Comparison of ENCODE assay signal across 9 cellular contexts in genomic region chr19:6738726-6739389, GRCh38. TPM values are rescaled to one million over a fixed set of nuclear protein-coding genes. Genes with fewer than 3 reads are reported as not detected.
DNase-seq lines count a peak whose midpoint lies in the region; ATAC-seq and TF ChIP-seq lines count a peak whose summit lies in the region.
"Had no signal": no experiment of that assay in that cellular context is flagged by ENCODE, and none has a peak within 500 bp of the region (broad histone marks: within the 10 kb centered on the region; RNA-seq: fewer than 3 reads in every experiment).

No MANE protein-coding gene starts in this region.

- peaks cover 26% of the 10 kb centered on the region for H3K4me1 Mint-ChIP-seq in activated naive CD8-positive, alpha-beta T cell treated with anti-CD3 and anti-CD28 coated beads, Interleukin-2, amount 10 ng/mL, durations not matched to agents 7 days and 5 days

- H3K27me3 ChIP-seq in BLaER1: no peaks in the 10 kb centered on the region
- H3K27me3 ChIP-seq in MM.1S (replicated peaks; ENCODE audit: insufficient read depth, low read length): no peaks in the 10 kb centered on the region
- H3K27me3 ChIP-seq in iPS-15b (ENCODE audit: control insufficient read depth, insufficient read depth, low read length): no peaks in the 10 kb centered on the region
- peaks cover 0 to 15% (median 0%) of the 10 kb centered on the region in 7 donors for H3K27me3 ChIP-seq in spleen (replicated peaks in 1 of 7)

- peaks cover 8% of the 10 kb centered on the region for H3K36me3 Mint-ChIP-seq in activated naive CD8-positive, alpha-beta T cell treated with anti-CD3 and anti-CD28 coated beads, Interleukin-2, amount 10 ng/mL, durations not matched to agents 7 days and 5 days

- POLR2A ChIA-PET in activated naive CD8-positive, alpha-beta T cell treated with anti-CD3 and anti-CD28 coated beads, Interleukin-2, amount 10 ng/mL, durations not matched to agents 7 days and 5 days (lab: Charles Lee): interaction anchor here (1.0 to 4.3 kb wide), 15 partner anchors 22 to 222 kb away, joined by 3 to 23 read pairs (median 10); partner anchors contain the start of genes SH2D3A, TNFSF14 and VAV1

- H2AFZ ChIP-seq in MM.1S (ENCODE audit: low read length): peak overlapping the region; percentile 72

- TF ChIP-seq POLR2A in spleen (IDR thresholded peaks at IDR 0.05): no peak

- H3K27ac Mint-ChIP-seq in activated naive CD8-positive, alpha-beta T cell treated with anti-CD3 and anti-CD28 coated beads, Interleukin-2, amount 10 ng/mL, durations not matched to agents 7 days and 5 days: peak overlapping the region; percentile 100

- peak overlapping the region; percentile 98 for H3K4me3 Mint-ChIP-seq in activated naive CD8-positive, alpha-beta T cell treated with anti-CD3 and anti-CD28 coated beads, Interleukin-2, amount 10 ng/mL, durations not matched to agents 7 days and 5 days

- TF ChIP-seq CTCF in MM.1S (IDR thresholded peaks at IDR 0.05; ENCODE audit: low read length) (no peak), spleen (IDR thresholded peaks at IDR 0.05 in 8 of 11, conservative IDR thresholded peaks at IDR 0.05 in 3 of 11) (peak in 2 of 11 experiments; percentile 4 to 9)

- H3K9me2 ChIP-seq in MM.1S (replicated peaks; ENCODE audit: insufficient read depth, low read length): no peaks in the 10 kb centered on the region

- DNase-seq in MM.1S: peak; percentile 46
- peak; percentile 64 for DNase-seq in activated naive CD8-positive, alpha-beta T cell treated with anti-CD3 and anti-CD28 coated beads, Interleukin-2, amount 10 ng/mL, durations not matched to agents 7 days and 5 days
- peak; percentile 90 for DNase-seq in spleen

- H3K4me3 ChIP-seq in BLaER1 (peak overlapping the region; percentile 57), MM.1S (ENCODE audit: low read length) (peak overlapping the region; percentile 51), iPS-15b (ENCODE audit: low read depth, low read length) (peak overlapping the region; percentile 65), spleen (peak overlapping the region in 6 of 8 donors; percentile 9 to 90 (median 67))

- H3K4me2 ChIP-seq in BLaER1: peak overlapping the region; percentile 97
- H3K4me2 ChIP-seq in MM.1S (ENCODE audit: low read depth, low read length): peak overlapping the region; percentile 87

- H3F3A ChIP-seq in MM.1S (ENCODE audit: insufficient read depth, low read length): peaks cover 36% of the 10 kb centered on the region

- no peaks in the 10 kb centered on the region for H3K27me3 Mint-ChIP-seq in activated naive CD8-positive, alpha-beta T cell treated with anti-CD3 and anti-CD28 coated beads, Interleukin-2, amount 10 ng/mL, durations not matched to agents 7 days and 5 days

- peak overlapping the region; percentile 78 for H3K27ac ChIP-seq in BLaER1
- peak overlapping the region; percentile 65 for H3K27ac ChIP-seq in MM.1S (ENCODE audit: low read length)
- H3K27ac ChIP-seq in spleen: peak overlapping the region; percentile 84 to 99 (median 96)

- no peaks in the 10 kb centered on the region for H3K9me3 ChIP-seq in BLaER1
- no peaks in the 10 kb centered on the region for H3K9me3 ChIP-seq in MM.1S (replicated peaks; ENCODE audit: insufficient read depth, low read length)
- no peaks in the 10 kb centered on the region for H3K9me3 ChIP-seq in iPS-15b (ENCODE audit: control insufficient read depth, insufficient read depth, low read length)
- no peaks in the 10 kb centered on the region for H3K9me3 ChIP-seq in spleen

- no peaks in the 10 kb centered on the region for H3K9me3 Mint-ChIP-seq in activated naive CD8-positive, alpha-beta T cell treated with anti-CD3 and anti-CD28 coated beads, Interleukin-2, amount 10 ng/mL, durations not matched to agents 7 days and 5 days

- peaks cover 9% of the 10 kb centered on the region; the same call in 1 of the 2 replicates for H4K20me1 ChIP-seq in BLaER1
- H4K20me1 ChIP-seq in MM.1S (ENCODE audit: insufficient read depth, low read length): no peaks in the 10 kb centered on the region

- H3K79me2 ChIP-seq in MM.1S (ENCODE audit: low read length): peaks cover 44% of the 10 kb centered on the region

- H3K36me3 ChIP-seq in BLaER1 (peaks cover 15% of the 10 kb centered on the region), MM.1S (replicated peaks; ENCODE audit: insufficient read depth, low read length) (no peaks in the 10 kb centered on the region), iPS-15b (ENCODE audit: control insufficient read depth, insufficient read depth, low read length) (peaks cover 9% of the 10 kb centered on the region), spleen (peaks cover 0 to 32% (median 4%) of the 10 kb centered on the region in 6 donors)

- no peak for ATAC-seq in activated naive CD8-positive, alpha-beta T cell treated with anti-CD3 and anti-CD28 coated beads, Interleukin-2, amount 10 ng/mL, durations not matched to agents 7 days and 5 days (ENCODE audit: low read depth)
- ATAC-seq in HG02840 (IDR thresholded peaks at IDR 0.05; ENCODE audit: low FRiP score, unreplicated experiment) (no peak), GM19328 (IDR thresholded peaks at IDR 0.05; ENCODE audit: unreplicated experiment) (no peak), GM18858 (IDR thresholded peaks at IDR 0.05; ENCODE audit: unreplicated experiment) (no peak)

- peaks cover 45% of the 10 kb centered on the region for H3K4me1 ChIP-seq in BLaER1
- peaks cover 23% of the 10 kb centered on the region for H3K4me1 ChIP-seq in MM.1S (ENCODE audit: low read length)
- peaks cover 13% of the 10 kb centered on the region for H3K4me1 ChIP-seq in iPS-15b (ENCODE audit: control insufficient read depth, insufficient read depth, low read length)
- H3K4me1 ChIP-seq in spleen: peaks cover 20 to 88% (median 62%) of the 10 kb centered on the region in 6 donors

- H3K9ac ChIP-seq in BLaER1 (peak overlapping the region; percentile 65), MM.1S (ENCODE audit: low read length) (peak overlapping the region; percentile 53), iPS-15b (ENCODE audit: low read depth, low read length) (peak overlapping the region; percentile 41)

- WGBS in spleen, 5 donors: 10 to 18% (median 15%) methylated on average over 25 to 26 of the region's 26 CpGs

- intact Hi-C loops in spleen (cut with DNase I; ENCODE audit: low total_unique reads): loop anchor here (5.0 kb wide), 1 partner anchor 123 kb away; no protein-coding TSS in a partner anchor

RNA-seq across cellular contexts. Expression of gene TRIP10, which starts 0.6 kb away (rescaled TPM):
- total RNA-seq in activated naive CD8-positive, alpha-beta T cell treated with anti-CD3 and anti-CD28 coated beads, Interleukin-2, amount 10 ng/mL, durations not matched to agents 7 days and 5 days: 10 to 100 TPM; 10.1 to 10.7 TPM
- 10 to 100 TPM; 25.4 to 50.3 (median 32.1) TPM for total RNA-seq in spleen
- 10 to 100 TPM; 17.2 to 58.2 (median 36.1) TPM for polyA plus RNA-seq in spleen

RNA-seq across cellular contexts. Expression of gene GPR108, which starts 1.5 kb away (rescaled TPM):
- 10 to 100 TPM; 82.8 to 91.7 TPM for total RNA-seq in activated naive CD8-positive, alpha-beta T cell treated with anti-CD3 and anti-CD28 coated beads, Interleukin-2, amount 10 ng/mL, durations not matched to agents 7 days and 5 days
- 10 to 100 TPM; 35.4 to 75.0 (median 56.0) TPM for total RNA-seq in spleen
- polyA plus RNA-seq in spleen: 100 to 1,000 TPM in 1 of 3 donors, 10 to 100 TPM in 2; 66.9 to 102 (median 91.8) TPM

RNA-seq across cellular contexts. Expression of gene C3, which starts 18.4 kb away (rescaled TPM):
- 1 to 10 TPM; 2.0 to 2.1 TPM for total RNA-seq in activated naive CD8-positive, alpha-beta T cell treated with anti-CD3 and anti-CD28 coated beads, Interleukin-2, amount 10 ng/mL, durations not matched to agents 7 days and 5 days
- 10 to 100 TPM in 4 of 7 donors, 1 to 10 TPM in 3; 5.8 to 68.1 (median 19.7) TPM for total RNA-seq in spleen
- 100 to 1,000 TPM in 1 of 3 donors, 10 to 100 TPM in 2; 31.0 to 182 (median 34.1) TPM for polyA plus RNA-seq in spleen

RNA-seq across cellular contexts. Expression of gene SH2D3A, which starts 28.4 kb away (rescaled TPM):
- total RNA-seq in activated naive CD8-positive, alpha-beta T cell treated with anti-CD3 and anti-CD28 coated beads, Interleukin-2, amount 10 ng/mL, durations not matched to agents 7 days and 5 days: 10 to 100 TPM; 35.5 to 35.7 TPM
- total RNA-seq in spleen: 10 to 100 TPM in 5 of 7 donors, 1 to 10 TPM in 2; 7.5 to 17.1 (median 11.8) TPM
- polyA plus RNA-seq in spleen: 10 to 100 TPM in 1 of 3 donors, 1 to 10 TPM in 2; 7.6 to 10.0 (median 9.3) TPM
- total RNA-seq: myocyte had no signal

RNA-seq across cellular contexts. Expression of gene VAV1, which starts 33.6 kb away (rescaled TPM):
- 100 to 1,000 TPM; 108 to 113 TPM for total RNA-seq in activated naive CD8-positive, alpha-beta T cell treated with anti-CD3 and anti-CD28 coated beads, Interleukin-2, amount 10 ng/mL, durations not matched to agents 7 days and 5 days
- 100 to 1,000 TPM in 1 of 7 donors, 10 to 100 TPM in 6; 73.4 to 151 (median 90.1) TPM for total RNA-seq in spleen
- 10 to 100 TPM; 34.8 to 48.8 (median 40.9) TPM for polyA plus RNA-seq in spleen
- total RNA-seq: myocyte had no signal
